Comparison of ENCODE assay signal across 19 cellular contexts in the genomic region with DNA sequence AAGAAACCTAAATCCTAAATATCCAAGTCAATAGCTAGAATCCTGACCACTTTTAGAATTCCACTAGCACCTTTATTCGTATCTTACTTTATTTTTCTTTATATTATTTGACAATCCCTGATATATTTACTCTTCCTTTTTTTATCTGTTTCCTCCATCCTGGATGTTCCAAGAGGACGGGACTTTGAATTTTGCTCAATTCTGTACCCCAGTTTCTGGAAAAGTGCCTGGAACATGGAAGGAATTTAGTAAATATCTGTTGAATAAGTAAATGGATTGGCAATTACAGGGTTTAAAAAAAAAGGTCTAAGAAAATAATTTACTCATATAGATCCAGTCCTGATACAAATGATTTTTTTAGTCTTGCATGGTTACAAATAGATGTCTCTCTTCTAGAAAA. TPM values are rescaled to one million over a fixed set of nuclear protein-coding genes. Genes with fewer than 3 reads are reported as not detected.
DNase-seq lines count a peak whose midpoint lies in the region; ATAC-seq, FAIRE-seq and TF ChIP-seq lines count a peak whose summit lies in the region.
"Had no signal": no experiment of that assay in that cellular context is flagged by ENCODE, and none has a peak within 500 bp of the region (broad histone marks: within the 10 kb centered on the region; RNA-seq: fewer than 3 reads in every experiment).

No MANE protein-coding gene starts in this region.

- no peak overlapping the region for H3K9ac ChIP-seq in SK-N-SH

- H3K27ac Mint-ChIP-seq in activated T-helper 17 cell treated with anti-CD3 and anti-CD28 coated beads, Interleukin-2, amount 50 U/mL, for 72 hours = no peak overlapping the region
- peak overlapping the region in 5 of 6 donors; percentile 38 to 96 (median 53) for H3K27ac Mint-ChIP-seq in naive B cell

- H3K27ac ChIP-seq in SK-N-SH (ENCODE audit: low read depth in 2 of 2, low read length in 1 of 2) = no peak overlapping the region
- no peak overlapping the region for H3K27ac ChIP-seq in brain microvascular endothelial cell
- H3K27ac ChIP-seq: RWPE1 had no signal

- POLR2A ChIA-PET in SK-N-SH (lab: Yijun Ruan, JAX) = no interaction called here

- FAIRE-seq in H54 (lab: Jason Lieb, UNC) = peak; percentile 6

- peaks cover 6 to 8% of the 10 kb centered on the region in 2 experiments for H3K36me3 ChIP-seq in SK-N-SH (replicated peaks in 1 of 2; ENCODE audit: control insufficient read depth in 1 of 2, insufficient read depth in 2 of 2, low read length in 1 of 2)
- H3K36me3 ChIP-seq in brain microvascular endothelial cell (replicated peaks) = no peaks in the 10 kb centered on the region
- H3K36me3 ChIP-seq: colonic mucosa had no signal

- no peak for DNase-seq in SK-N-SH
- DNase-seq in H54 (ENCODE audit: insufficient read length, low spot score) = no peak
- no peak for DNase-seq in naive B cell
- DNase-seq in brain microvascular endothelial cell = no peak
- no peak for DNase-seq in NCI-H524 (lab: John Stamatoyannopoulos, UW)
- DNase-seq in activated gamma-delta T cell (lab: John Stamatoyannopoulos, UW) = no peak
- DNase-seq: activated CD4-positive, CD25-positive, alpha-beta regulatory T cell; anterior cingulate cortex; colonic mucosa; EL; HCEC 1CT; NCI-H774; upper lobe of left lung had no signal

- no peaks in the 10 kb centered on the region for H3K9me3 Mint-ChIP-seq in activated T-helper 17 cell treated with anti-CD3 and anti-CD28 coated beads, Interleukin-2, amount 50 U/mL, for 72 hours
- H3K9me3 Mint-ChIP-seq in naive B cell = no peaks in the 10 kb centered on the region
- H3K9me3 Mint-ChIP-seq: CD14-positive monocyte had no signal

- no peaks in the 10 kb centered on the region for H3K9me3 ChIP-seq in SK-N-SH
- H3K9me3 ChIP-seq: colonic mucosa, upper lobe of left lung had no signal

- H3K4me1 Mint-ChIP-seq in activated T-helper 17 cell treated with anti-CD3 and anti-CD28 coated beads, Interleukin-2, amount 50 U/mL, for 72 hours = peaks cover 9% of the 10 kb centered on the region
- H3K4me1 Mint-ChIP-seq in naive B cell = peaks cover 25 to 34% (median 27%) of the 10 kb centered on the region in 3 donors

- ATAC-seq in SK-N-SH treated with all-trans-retinoic acid at 6 μM for 48 hours = no peak
- no peak for ATAC-seq in activated T-helper 17 cell treated with anti-CD3 and anti-CD28 coated beads, Interleukin-2, amount 50 U/mL, for 72 hours (replicated peaks)
- no peak for ATAC-seq in naive B cell (ENCODE audit: low read depth in 2 of 2)

- H2AFZ ChIP-seq in SK-N-SH (ENCODE audit: low read depth) = peak overlapping the region; percentile 94

- peak overlapping the region; percentile 83; the same call in 1 of the 2 replicates for H3K4me2 ChIP-seq in SK-N-SH

- H3K9me2 ChIP-seq in SK-N-SH = no peaks in the 10 kb centered on the region

- CTCF ChIA-PET in SK-N-SH (lab: Yijun Ruan, JAX) = interaction anchor here (0.7 to 0.9 kb wide), 2 partner anchors 177 to 185 kb away, joined by 3 to 4 read pairs; no protein-coding TSS in a partner anchor

- peaks cover 23% of the 10 kb centered on the region for H3K79me2 ChIP-seq in SK-N-SH (ENCODE audit: insufficient read depth)

- H3K27me3 ChIP-seq in SK-N-SH (ENCODE audit: insufficient read depth) (no peaks in the 10 kb centered on the region), brain microvascular endothelial cell (replicated peaks) (no peaks in the 10 kb centered on the region)
- H3K27me3 ChIP-seq: colonic mucosa, upper lobe of left lung had no signal

- H4K20me1 ChIP-seq in SK-N-SH (ENCODE audit: insufficient read depth) = no peaks in the 10 kb centered on the region

- H3K27me3 Mint-ChIP-seq in activated T-helper 17 cell treated with anti-CD3 and anti-CD28 coated beads, Interleukin-2, amount 50 U/mL, for 72 hours = no peaks in the 10 kb centered on the region
- H3K27me3 Mint-ChIP-seq in naive B cell = no peaks in the 10 kb centered on the region

- H3F3A ChIP-seq in SK-N-SH (replicated peaks; ENCODE audit: insufficient read depth) = peaks cover 4% of the 10 kb centered on the region

- TF ChIP-seq CTCF in SK-N-SH (IDR thresholded peaks at IDR 0.05) (no peak), brain microvascular endothelial cell (IDR thresholded peaks at IDR 0.05; ENCODE audit: low read depth, low read length, missing control alignments) (no peak)

- peaks cover 0 to 5% of the 10 kb centered on the region in 2 experiments; a peak in 3 of 4 replicates for H3K4me1 ChIP-seq in SK-N-SH (ENCODE audit: control insufficient read depth in 1 of 2, insufficient read depth in 2 of 2, low read depth in 1 of 2, low read length in 1 of 2)
- H3K4me1 ChIP-seq: colonic mucosa had no signal

- H3K4me3 ChIP-seq in SK-N-SH (ENCODE audit: low read depth in 2 of 2, low read length in 1 of 2) = no peak overlapping the region
- no peak overlapping the region for H3K4me3 ChIP-seq in brain microvascular endothelial cell (ENCODE audit: low read depth, low read length)

- no peak for TF ChIP-seq POLR2A in H54 (IDR thresholded peaks at IDR 0.05; ENCODE audit: low read depth, low read length)

- no peak for TF ChIP-seq RAD21 in SK-N-SH (IDR thresholded peaks at IDR 0.05; ENCODE audit: low read length)

- in situ Hi-C loops in brain microvascular endothelial cell (cut with HindIII; ENCODE audit: low pct_ligation_motif_present, low sequenced_read_pairs) = no loop called here

- peak overlapping the region; percentile 84 for H3K4me3 Mint-ChIP-seq in activated T-helper 17 cell treated with anti-CD3 and anti-CD28 coated beads, Interleukin-2, amount 50 U/mL, for 72 hours
- peak overlapping the region in 5 of 8 donors; percentile 10 to 98 (median 43) for H3K4me3 Mint-ChIP-seq in naive B cell

- peaks cover 4% of the 10 kb centered on the region for H3K36me3 Mint-ChIP-seq in activated T-helper 17 cell treated with anti-CD3 and anti-CD28 coated beads, Interleukin-2, amount 50 U/mL, for 72 hours (ENCODE audit: low read depth)
- no peaks in the 10 kb centered on the region for H3K36me3 Mint-ChIP-seq in naive B cell

- 87% methylated on average over 2 of the region's 2 CpGs for WGBS in SK-N-SH (ENCODE audit: low lambda C conversion rate)

- TF ChIP-seq EP300 in SK-N-SH (IDR thresholded peaks at IDR 0.05; ENCODE audit: borderline replicate concordance in 1 of 2, low read depth in 1 of 2, low read length in 1 of 2) = no peak

TF ChIP-seq in SK-N-SH, 30 proteins besides CTCF, POLR2A, EP300 and RAD21 (continues in another document):
- TF ChIP-seq RFX5 (IDR thresholded peaks at IDR 0.05; ENCODE audit: low read length) (no peak), RXRA (IDR thresholded peaks at IDR 0.05; ENCODE audit: borderline replicate concordance, low read depth) (no peak), MXI1 (IDR thresholded peaks at IDR 0.05; ENCODE audit: low read depth, low read length) (no peak), MEF2A (IDR thresholded peaks at IDR 0.05; ENCODE audit: borderline replicate concordance, low read depth) (no peak), ELF1 (IDR thresholded peaks at IDR 0.05) (no peak), CHD2 (IDR thresholded peaks at IDR 0.05; ENCODE audit: low read length, partially characterized antibody) (no peak), GABPA (IDR thresholded peaks at IDR 0.05; ENCODE audit: low read depth) (no peak), SMC3 (IDR thresholded peaks at IDR 0.05; ENCODE audit: low read depth, low read length) (no peak), GATA2 (CRISPR knock-in tag; IDR thresholded peaks at IDR 0.05) (no peak), SIN3A (IDR thresholded peaks at IDR 0.05; ENCODE audit: borderline replicate concordance, low read depth, low read length) (no peak), POLR2AphosphoS5 (IDR thresholded peaks at IDR 0.05; ENCODE audit: low read depth, low read length) (no peak)

TF ChIP-seq in SK-N-SH treated with all-trans-retinoic acid at 6 μM for 48 hours, 23 proteins besides CTCF, POLR2A, EP300 and RAD21 (continues in another document):
- no peak for TF ChIP-seq PPARA (CRISPR knock-in tag; IDR thresholded peaks at IDR 0.05; ENCODE audit: borderline replicate concordance)
- TF ChIP-seq CSDC2 (CRISPR knock-in tag; IDR thresholded peaks at IDR 0.05) = no peak
- TF ChIP-seq SNAI2 (CRISPR knock-in tag; IDR thresholded peaks at IDR 0.05) = no peak
- TF ChIP-seq TCF4 (CRISPR knock-in tag; IDR thresholded peaks at IDR 0.05; ENCODE audit: borderline replicate concordance) = no peak
- TF ChIP-seq PATZ1 (CRISPR knock-in tag; IDR thresholded peaks at IDR 0.05; ENCODE audit: borderline replicate concordance) = no peak
- TF ChIP-seq ZNF565 (CRISPR knock-in tag; conservative IDR thresholded peaks at IDR 0.05; ENCODE audit: low read depth) = no peak
- TF ChIP-seq ESRRG (CRISPR knock-in tag; IDR thresholded peaks at IDR 0.05) = no peak

RNA-seq across cellular contexts. Expression of gene NIPSNAP3A, which starts 1.2 kb away (rescaled TPM):
- polyA plus RNA-seq in SK-N-SH (2012; rRNA removed) (29.2 and 48.9 TPM in 2 replicates), naive B cell (ENCODE audit: low read depth in 6 of 6) (10 to 100 TPM; 22.1 to 60.3 (median 28.3) TPM)
- polyA plus RNA-seq in SK-N-SH (2012; cell fraction: cytosol; rRNA removed) = 47.0 and 51.0 TPM in 2 replicates
- polyA plus RNA-seq in SK-N-SH (2012; cell fraction: nucleus; rRNA removed) = 18.3 and 41.6 TPM in 2 replicates
- total RNA-seq in activated T-helper 17 cell treated with anti-CD3 and anti-CD28 coated beads, Interleukin-2, amount 50 U/mL, for 72 hours = 10 to 100 TPM in 1 of 2 donors, 1 to 10 TPM in 1; 7.1 to 10.3 TPM

RNA-seq across cellular contexts. Expression of gene NIPSNAP3B, which starts 17.6 kb away (rescaled TPM):
- polyA plus RNA-seq in SK-N-SH (2012; rRNA removed) (1.4 and 2.4 TPM in 2 replicates), naive B cell (ENCODE audit: low read depth in 6 of 6) (10 to 100 TPM in 2 of 6 donors, 1 to 10 TPM in 4; 4.4 to 12.1 (median 5.9) TPM)
- polyA plus RNA-seq in SK-N-SH (2012; cell fraction: cytosol; rRNA removed) = 2.1 and 2.2 TPM in 2 replicates
- 1.8 and 3.7 TPM in 2 replicates for polyA plus RNA-seq in SK-N-SH (2012; cell fraction: nucleus; rRNA removed)
- total RNA-seq in activated T-helper 17 cell treated with anti-CD3 and anti-CD28 coated beads, Interleukin-2, amount 50 U/mL, for 72 hours = 1 to 10 TPM in 1 of 2 donors, under 1 TPM in 1; 0.48 to 1.6 TPM

RNA-seq across cellular contexts. Expression of gene OR13D1, which starts 52.0 kb away (rescaled TPM):
- polyA plus RNA-seq in SK-N-SH (2012; rRNA removed) (not detected in 2 replicates), naive B cell (ENCODE audit: low read depth in 6 of 6) (not detected)
- polyA plus RNA-seq in SK-N-SH (2012; cell fraction: cytosol; rRNA removed) = not detected in 2 replicates
- polyA plus RNA-seq in SK-N-SH (2012; cell fraction: nucleus; rRNA removed) = not detected in 2 replicates
- not detected for total RNA-seq in activated T-helper 17 cell treated with anti-CD3 and anti-CD28 coated beads, Interleukin-2, amount 50 U/mL, for 72 hours
- total RNA-seq: colonic mucosa; osteocyte; T-helper 1 cell treated with Interleukin-12 subunit alpha and Interleukin-12 subunit beta and Interleukin-4 antibody, amounts not matched to agents 30 ng/mL and 1 ng/mL, for 36 hours; upper lobe of left lung had no signal
- polyA plus RNA-seq: CD14-positive monocyte had no signal
